Comparison of ENCODE assay signal across 8 cellular contexts in genomic region chr4:336893-337142, GRCh38. TPM values are rescaled to one million over a fixed set of nuclear protein-coding genes. Genes with fewer than 3 reads are reported as not detected.
A peak's percentile ranks its signal among the peaks of the same experiment; 100 is the strongest.
DNase-seq lines count a peak whose midpoint lies in the region; ATAC-seq and TF ChIP-seq lines count a peak whose summit lies in the region.

No MANE protein-coding gene starts in this region.

- DNase-seq in Calu3 = peak; percentile 2
- DNase-seq in mesenchymal stem cell = no peak
- DNase-seq in upper lobe of right lung = no peak
- DNase-seq in mucosa of gallbladder (ENCODE audit: low spot score) = no peak
- DNase-seq in effector CD4-positive, alpha-beta T cell = no peak
- no peak for DNase-seq in HUDEP-2 (lab: John Stamatoyannopoulos, UW; ENCODE audit: unreplicated experiment in 76 of 76)

- H2AFZ ChIP-seq in mesenchymal stem cell (ENCODE audit: low read depth, low read length) = peak overlapping the region; percentile 99

- peak overlapping the region; percentile 97 for H3K9ac ChIP-seq in mesenchymal stem cell (ENCODE audit: low read length)

- WGBS in mesenchymal stem cell = 1% methylated on average over 18 of the region's 18 CpGs

- H3K4ac ChIP-seq in mesenchymal stem cell (ENCODE audit: low read depth in 1 of 2, low read length in 2 of 2) = peak overlapping the region; percentile 36 to 79

- H4K8ac ChIP-seq in mesenchymal stem cell (ENCODE audit: low read length) = peak overlapping the region; percentile 98

- TF ChIP-seq CTCF in Calu3 (IDR thresholded peaks at IDR 0.05; ENCODE audit: unreplicated experiment) (no peak), brain (conservative IDR thresholded peaks at IDR 0.05) (no peak), upper lobe of right lung (IDR thresholded peaks at IDR 0.05) (no peak)

- BruUV-seq in Calu3 (replicated peaks; lab: Mats Ljungman, UMichigan) = no TSS peak

- peaks cover 4 to 17% of the 10 kb centered on the region in 2 experiments for H3K36me3 ChIP-seq in mesenchymal stem cell (ENCODE audit: control insufficient read depth in 1 of 2, insufficient read depth in 2 of 2, low read depth in 1 of 2, low read length in 2 of 2)
- no peaks in the 10 kb centered on the region for H3K36me3 ChIP-seq in upper lobe of right lung

- peak overlapping the region in 1 of 2 experiments; percentile 96 for H3K14ac ChIP-seq in mesenchymal stem cell (ENCODE audit: low read length in 2 of 2)

- H3K4me1 Mint-ChIP-seq in Calu3 (ENCODE audit: low read depth, unreplicated experiment) (peaks cover 15% of the 10 kb centered on the region), brain (peaks cover 39% of the 10 kb centered on the region)

- peaks cover 44% of the 10 kb centered on the region for H3K9me3 ChIP-seq in mesenchymal stem cell (ENCODE audit: control insufficient read depth, low read length)
- H3K9me3 ChIP-seq in upper lobe of right lung = peaks cover 16% of the 10 kb centered on the region

- H2BK12ac ChIP-seq in mesenchymal stem cell (ENCODE audit: low read length in 2 of 2) = peak overlapping the region; percentile 2 to 80

- H4K91ac ChIP-seq in mesenchymal stem cell (ENCODE audit: low read length) = peak overlapping the region; percentile 1

- H3K36me3 Mint-ChIP-seq in Calu3 (ENCODE audit: insufficient read depth, unreplicated experiment) (peaks cover 35% of the 10 kb centered on the region), brain (peaks cover 60% of the 10 kb centered on the region)

- H3K27me3 ChIP-seq in mesenchymal stem cell (ENCODE audit: control insufficient read depth in 1 of 2, insufficient read depth in 1 of 2, low read length in 2 of 2) (no peaks in the 10 kb centered on the region), upper lobe of right lung (no peaks in the 10 kb centered on the region)

- CTCF ChIA-PET in Calu3 (lab: Charles Lee) = no interaction called here

- H2BK120ac ChIP-seq in mesenchymal stem cell (ENCODE audit: low read depth, low read length) = no peak overlapping the region

- no peak overlapping the region for H2AK5ac ChIP-seq in mesenchymal stem cell (ENCODE audit: low read length, severe bottlenecking)

- H3K79me1 ChIP-seq in mesenchymal stem cell (replicated peaks; ENCODE audit: low read length, poor library complexity, severe bottlenecking) = peaks cover 12% of the 10 kb centered on the region

- H3K27me3 Mint-ChIP-seq in Calu3 (ENCODE audit: unreplicated experiment) = no peaks in the 10 kb centered on the region
- peaks cover 28% of the 10 kb centered on the region for H3K27me3 Mint-ChIP-seq in brain

- H3K9me3 Mint-ChIP-seq in Calu3 (ENCODE audit: low read depth, unreplicated experiment) (peaks cover 8% of the 10 kb centered on the region), brain (peaks cover 37 to 60% (median 43%) of the 10 kb centered on the region in 5 experiments)

- H3K4me3 Mint-ChIP-seq in Calu3 (ENCODE audit: low read depth, unreplicated experiment) (peak overlapping the region; percentile 96), brain (peak overlapping the region; percentile 97 to 100 (median 99))

- peak overlapping the region; percentile 68 to 95 for H3K18ac ChIP-seq in mesenchymal stem cell (ENCODE audit: low read depth in 1 of 2, low read length in 2 of 2)

- H3K4me2 ChIP-seq in mesenchymal stem cell (ENCODE audit: low read length, poor library complexity, severe bottlenecking) = peak overlapping the region; percentile 96

- peak overlapping the region; percentile 63 for H3K27ac ChIP-seq in mesenchymal stem cell (ENCODE audit: low read length, poor library complexity, severe bottlenecking)
- peak overlapping the region; percentile 94 for H3K27ac ChIP-seq in upper lobe of right lung

- H3K4me1 ChIP-seq in mesenchymal stem cell (ENCODE audit: control insufficient read depth, insufficient read depth, low read depth, low read length) (peaks cover 13% of the 10 kb centered on the region), upper lobe of right lung (peaks cover 11% of the 10 kb centered on the region)

- H2BK5ac ChIP-seq in mesenchymal stem cell (ENCODE audit: low read depth, low read length, poor library complexity, severe bottlenecking) = no peak overlapping the region

- peak; percentile 4 for ATAC-seq in HG03159 (IDR thresholded peaks at IDR 0.05; ENCODE audit: unreplicated experiment)
- ATAC-seq in upper lobe of right lung = no peak

- H3K23ac ChIP-seq in mesenchymal stem cell (ENCODE audit: low read length in 2 of 2) = no peak overlapping the region

- H2BK15ac ChIP-seq in mesenchymal stem cell (ENCODE audit: low read depth, poor library complexity, severe bottlenecking) = peak overlapping the region; percentile 63

- H3K27ac Mint-ChIP-seq in Calu3 (ENCODE audit: unreplicated experiment) (peak overlapping the region; percentile 77), brain (peak overlapping the region; percentile 99)

- H3K4me3 ChIP-seq in mesenchymal stem cell (ENCODE audit: insufficient read depth in 1 of 2, low read depth in 1 of 2, low read length in 2 of 2) (peak overlapping the region; percentile 74 to 95), upper lobe of right lung (peak overlapping the region; percentile 98)

- intact Hi-C loops in Calu3 (cut with micrococcal nuclease; ENCODE audit: unreplicated experiment) = no loop called here
- intact Hi-C loops in upper lobe of right lung (cut with DNase I) = no loop called here

RNA-seq across cellular contexts. Expression of gene ZNF141, which starts 0.8 kb away (rescaled TPM):
- total RNA-seq in Calu3 (2022) (18.0 and 18.1 TPM in 2 replicates), upper lobe of right lung (19.9 TPM), mucosa of gallbladder (18.8 TPM)
- 2.3 TPM for polyA plus RNA-seq in brain (ENCODE audit: insufficient read depth, low read depth, low replicate concordance)
- 3.4 TPM for polyA plus RNA-seq in mesenchymal stem cell (2013, experiment 1 of 2)
- 2.9 TPM for polyA plus RNA-seq in mesenchymal stem cell (2013, experiment 2 of 2)

RNA-seq across cellular contexts. Expression of gene ZNF732, which starts 31.5 kb away (rescaled TPM):
- total RNA-seq in Calu3 (2022) = not detected in 2 replicates
- polyA plus RNA-seq in brain (ENCODE audit: insufficient read depth, low read depth, low replicate concordance) = not detected
- polyA plus RNA-seq in mesenchymal stem cell (2013, experiment 1 of 2) = 0.25 TPM
- polyA plus RNA-seq in mesenchymal stem cell (2013, experiment 2 of 2) = 0.26 TPM
- 0.23 TPM for total RNA-seq in upper lobe of right lung
- not detected for total RNA-seq in mucosa of gallbladder
